12 cellular contexts compared by ENCODE assay signal in genomic region chr12:130714591-130715149, GRCh38. TPM values are rescaled to one million over a fixed set of nuclear protein-coding genes. Genes with fewer than 3 reads are reported as not detected.
DNase-seq lines count a peak whose midpoint lies in the region; ATAC-seq and TF ChIP-seq lines count a peak whose summit lies in the region.
"Had no signal": no experiment of that assay in that cellular context is flagged by ENCODE, and none has a peak within 500 bp of the region (broad histone marks: within the 10 kb centered on the region; RNA-seq: fewer than 3 reads in every experiment).

No MANE protein-coding gene starts in this region.

- H3K9me3 ChIP-seq in cardiac muscle cell (ENCODE audit: low read depth) (no peaks in the 10 kb centered on the region), right atrium auricular region (peaks cover 0 to 6% of the 10 kb centered on the region in 2 donors), neuron (ENCODE audit: low read length) (no peaks in the 10 kb centered on the region), uterus (peaks cover 0 to 3% of the 10 kb centered on the region in 2 donors)

- no peak for ATAC-seq in HG03139 (IDR thresholded peaks at IDR 0.05; ENCODE audit: unreplicated experiment)
- ATAC-seq in HG03469 (IDR thresholded peaks at IDR 0.05; ENCODE audit: unreplicated experiment), result no peak
- ATAC-seq in GM18519 (IDR thresholded peaks at IDR 0.05; ENCODE audit: low FRiP score, unreplicated experiment), result no peak

- peak overlapping the region; percentile 33 for H3K4me3 ChIP-seq in cardiac muscle cell
- peak overlapping the region in 1 of 2 donors; percentile 35 for H3K4me3 ChIP-seq in right atrium auricular region
- peak overlapping the region; percentile 27 for H3K4me3 ChIP-seq in neuron (ENCODE audit: low read length)
- peak overlapping the region; percentile 40 to 42 for H3K4me3 ChIP-seq in uterus

- intact Hi-C loops in uterus (cut with DNase I; ENCODE audit: low total_unique reads), result no loop called here

- H3K4me1 ChIP-seq in cardiac muscle cell (ENCODE audit: low read depth), result peaks cover 6% of the 10 kb centered on the region
- H3K4me1 ChIP-seq in right atrium auricular region, result peaks cover 0 to 32% of the 10 kb centered on the region in 2 donors
- H3K4me1 ChIP-seq in neuron (ENCODE audit: insufficient read depth, low read length), result peaks cover 20% of the 10 kb centered on the region
- peaks cover 0 to 6% of the 10 kb centered on the region in 2 donors for H3K4me1 ChIP-seq in uterus

- H3K36me3 ChIP-seq in cardiac muscle cell (no peaks in the 10 kb centered on the region), right atrium auricular region (no peaks in the 10 kb centered on the region), neuron (ENCODE audit: insufficient read depth, low read length) (no peaks in the 10 kb centered on the region), uterus (no peaks in the 10 kb centered on the region)

- no peak for TF ChIP-seq CTCF in cardiac muscle cell (IDR thresholded peaks at IDR 0.05; ENCODE audit: low read depth, low read length)
- no peak for TF ChIP-seq CTCF in right atrium auricular region (IDR thresholded peaks at IDR 0.05)
- no peak for TF ChIP-seq CTCF in uterus (IDR thresholded peaks at IDR 0.05)

- no peak overlapping the region for H3K27ac ChIP-seq in cardiac muscle cell
- no peak overlapping the region for H3K27ac ChIP-seq in right atrium auricular region
- peak overlapping the region in 1 of 2 donors; percentile 15 for H3K27ac ChIP-seq in uterus

- DNase-seq in cardiac muscle cell (ENCODE audit: low read depth in 1 of 2, low spot score in 1 of 2) (peak in 1 of 2 donors; percentile 11), right atrium auricular region (ENCODE audit: low spot score) (no peak), ecto neural progenitor cell (ENCODE audit: low spot score) (peak; percentile 63), uterus (peak; percentile 23 to 52)
- DNase-seq: activated CD4-positive, CD25-positive, alpha-beta regulatory T cell; activated naive CD4-positive, alpha-beta T cell treated with anti-CD3 and anti-CD28 coated beads for 36 hours; GOT3 had no signal

- no peak for TF ChIP-seq POLR2A in uterus (IDR thresholded peaks at IDR 0.05)

- H2AFZ ChIP-seq in neuron (ENCODE audit: low read depth, low read length), result no peak overlapping the region

- H3K27me3 ChIP-seq in cardiac muscle cell, result peaks cover 40% of the 10 kb centered on the region
- peaks cover 4 to 16% of the 10 kb centered on the region in 2 donors for H3K27me3 ChIP-seq in right atrium auricular region
- H3K27me3 ChIP-seq in neuron (ENCODE audit: insufficient read depth, low read length), result peaks cover 24% of the 10 kb centered on the region
- H3K27me3 ChIP-seq in uterus, result no peaks in the 10 kb centered on the region

RNA-seq across cellular contexts. Expression of gene RIMBP2, which starts 1.4 kb away (rescaled TPM):
- total RNA-seq in cardiac muscle cell (2.4 and 10.5 TPM in 2 replicates), right atrium auricular region (under 1 TPM in 1 of 2 donors, not detected in 1; 0.04 TPM), uterus (1 to 10 TPM in 3 of 4 donors, under 1 TPM in 1; 0.29 to 8.2 (median 5.6) TPM)
- 2.6 and 8.3 TPM in 2 replicates for polyA plus RNA-seq in cardiac muscle cell
- total RNA-seq: activated naive CD4-positive, alpha-beta T cell treated with anti-CD3 and anti-CD28 coated beads for 36 hours had no signal
- polyA plus RNA-seq: CD14-positive monocyte had no signal
